18 cellular contexts compared by ENCODE assay signal in genomic region chr10:124652701-124653100, GRCh38.
DNase-seq lines count a peak whose midpoint lies in the region; ATAC-seq, FAIRE-seq and TF ChIP-seq lines count a peak whose summit lies in the region.
"Had no signal": no experiment of that assay in that cellular context is flagged by ENCODE, and none has a peak within 500 bp of the region (broad histone marks: within the 10 kb centered on the region; RNA-seq: fewer than 3 reads in every experiment).

No MANE protein-coding gene starts in this region.

- H3K18ac ChIP-seq in mesenchymal stem cell (ENCODE audit: low read depth in 1 of 2, low read length in 2 of 2) = no peak overlapping the region

- H2AFZ ChIP-seq in mesenchymal stem cell (ENCODE audit: low read depth, low read length) = no peak overlapping the region

- H3K4me3 ChIP-seq in mesenchymal stem cell (ENCODE audit: insufficient read depth in 1 of 2, low read depth in 1 of 2, low read length in 2 of 2) (no peak overlapping the region), tibial nerve (no peak overlapping the region), kidney (ENCODE audit: low read length in 2 of 2) (no peak overlapping the region)

- H3K9me3 ChIP-seq in mesenchymal stem cell (ENCODE audit: control insufficient read depth, low read length) = no peaks in the 10 kb centered on the region
- no peaks in the 10 kb centered on the region for H3K9me3 ChIP-seq in tibial nerve
- no peaks in the 10 kb centered on the region for H3K9me3 ChIP-seq in kidney (ENCODE audit: control insufficient read depth in 1 of 2, low read length in 2 of 2)

- H3K23ac ChIP-seq in mesenchymal stem cell (ENCODE audit: low read length in 2 of 2) = no peak overlapping the region

- H3K9me3 Mint-ChIP-seq in activated CD4-positive, alpha-beta memory T cell treated with anti-CD3 and anti-CD28 coated beads for 36 hours = no peaks in the 10 kb centered on the region
- H3K9me3 Mint-ChIP-seq in activated CD4-positive, alpha-beta memory T cell treated with anti-CD3 and anti-CD28 coated beads, Interleukin-2, amount 10 ng/mL, durations not matched to agents 7 days and 5 days = no peaks in the 10 kb centered on the region
- H3K9me3 Mint-ChIP-seq: activated T-helper 2 cell treated with anti-CD3 and anti-CD28 coated beads, Interferon-gamma antibody, Interleukin-2, Interleukin-4, amounts not matched to agents 10 μg/mL and 5 μg/mL and 100 μg/mL, durations not matched to agents 14 hours and 24 hours and 36 hours had no signal

- no peak overlapping the region for H2BK5ac ChIP-seq in mesenchymal stem cell (ENCODE audit: low read depth, low read length, poor library complexity, severe bottlenecking)

- H3K27ac ChIP-seq in cingulate gyrus (ENCODE audit: low read depth, low read length) (peak overlapping the region; percentile 30), mesenchymal stem cell (ENCODE audit: low read length, poor library complexity, severe bottlenecking) (no peak overlapping the region), tibial nerve (peak overlapping the region in 3 of 4 donors; percentile 35 to 91 (median 82)), kidney (ENCODE audit: low read depth in 2 of 2, low read length in 2 of 2) (peak overlapping the region in 1 of 2 donors; percentile 17)

- TF ChIP-seq CTCF in tibial nerve (IDR thresholded peaks at IDR 0.05) (no peak), kidney (IDR thresholded peaks at IDR 0.05; ENCODE audit: borderline replicate concordance, extremely low read depth, insufficient read depth) (no peak)

- H2BK12ac ChIP-seq in mesenchymal stem cell (ENCODE audit: low read length in 2 of 2) = no peak overlapping the region

- TF ChIP-seq POLR2A in tibial nerve (IDR thresholded peaks at IDR 0.05) = no peak

- H3K36me3 ChIP-seq in mesenchymal stem cell (ENCODE audit: control insufficient read depth in 1 of 2, insufficient read depth in 2 of 2, low read depth in 1 of 2, low read length in 2 of 2) (peaks cover 4 to 24% of the 10 kb centered on the region in 2 experiments), tibial nerve (peaks cover 0 to 13% (median 0%) of the 10 kb centered on the region in 3 donors), kidney (ENCODE audit: control insufficient read depth in 1 of 2, insufficient read depth in 2 of 2, low read length in 2 of 2) (peaks cover 0 to 4% of the 10 kb centered on the region in 2 donors)

- peak overlapping the region; percentile 13 for H3K27ac Mint-ChIP-seq in activated CD4-positive, alpha-beta memory T cell treated with anti-CD3 and anti-CD28 coated beads for 36 hours
- H3K27ac Mint-ChIP-seq in activated CD4-positive, alpha-beta memory T cell treated with anti-CD3 and anti-CD28 coated beads, Interleukin-2, amount 10 ng/mL, durations not matched to agents 7 days and 5 days = no peak overlapping the region
- H3K27ac Mint-ChIP-seq: activated T-helper 2 cell treated with anti-CD3 and anti-CD28 coated beads, Interferon-gamma antibody, Interleukin-2, Interleukin-4, amounts not matched to agents 10 μg/mL and 5 μg/mL and 100 μg/mL, durations not matched to agents 14 hours and 24 hours and 36 hours had no signal

- FAIRE-seq in kidney (lab: Jason Lieb, UNC) = no peak
- FAIRE-seq: endometrium, TTC549 had no signal

- CTCF ChIA-PET in activated CD4-positive, alpha-beta memory T cell treated with anti-CD3 and anti-CD28 coated beads for 36 hours (lab: Charles Lee) = interaction anchor here (0.6 to 0.9 kb wide), 2 partner anchors 25 to 89 kb away, joined by 3 to 4 read pairs; no protein-coding TSS in a partner anchor
- CTCF ChIA-PET in activated CD4-positive, alpha-beta memory T cell treated with anti-CD3 and anti-CD28 coated beads, Interleukin-2, amount 10 ng/mL, durations not matched to agents 7 days and 5 days (lab: Charles Lee) = no interaction called here

- H2BK120ac ChIP-seq in mesenchymal stem cell (ENCODE audit: low read depth, low read length) = no peak overlapping the region

- H3K36me3 Mint-ChIP-seq in activated CD4-positive, alpha-beta memory T cell treated with anti-CD3 and anti-CD28 coated beads for 36 hours = peaks cover 5% of the 10 kb centered on the region
- peaks cover 41% of the 10 kb centered on the region for H3K36me3 Mint-ChIP-seq in activated CD4-positive, alpha-beta memory T cell treated with anti-CD3 and anti-CD28 coated beads, Interleukin-2, amount 10 ng/mL, durations not matched to agents 7 days and 5 days (ENCODE audit: low read depth)

- POLR2A ChIA-PET in activated CD4-positive, alpha-beta memory T cell treated with anti-CD3 and anti-CD28 coated beads for 36 hours (lab: Charles Lee) = no interaction called here
- POLR2A ChIA-PET in activated CD4-positive, alpha-beta memory T cell treated with anti-CD3 and anti-CD28 coated beads, Interleukin-2, amount 10 ng/mL, durations not matched to agents 7 days and 5 days (lab: Charles Lee) = interaction anchor here (0.6 to 6.0 kb wide), 11 partner anchors 8 to 234 kb away, joined by 3 to 39 read pairs (median 4); partner anchors contain the start of gene OAT

- WGBS in mesenchymal stem cell = 97% methylated on average over 8 of the region's 8 CpGs
- 69 to 71% methylated on average over 7 of the region's 8 CpGs for WGBS in tibial nerve, 2 donors

- no peak for TF ChIP-seq EP300 in tibial nerve (IDR thresholded peaks at IDR 0.05)

- H3K4ac ChIP-seq in mesenchymal stem cell (ENCODE audit: low read depth in 1 of 2, low read length in 2 of 2) = peak overlapping the region in 1 of 2 experiments; percentile 36

- H3K79me1 ChIP-seq in mesenchymal stem cell (replicated peaks; ENCODE audit: low read length, poor library complexity, severe bottlenecking) = peaks cover 45% of the 10 kb centered on the region

- no peak for ATAC-seq in GM18907 (IDR thresholded peaks at IDR 0.05; ENCODE audit: unreplicated experiment)

- H3K4me2 ChIP-seq in mesenchymal stem cell (ENCODE audit: low read length, poor library complexity, severe bottlenecking) = no peak overlapping the region

- H3K4me1 ChIP-seq in mesenchymal stem cell (ENCODE audit: control insufficient read depth, insufficient read depth, low read depth, low read length) (peaks cover 29% of the 10 kb centered on the region), tibial nerve (peaks cover 0 to 96% (median 72%) of the 10 kb centered on the region in 4 donors), kidney (ENCODE audit: control insufficient read depth in 1 of 2, insufficient read depth in 1 of 2, low read depth in 1 of 2, low read length in 2 of 2) (peaks cover 25 to 45% of the 10 kb centered on the region in 2 donors)

- H4K91ac ChIP-seq in mesenchymal stem cell (ENCODE audit: low read length) = no peak overlapping the region

- no peak overlapping the region for H2BK15ac ChIP-seq in mesenchymal stem cell (ENCODE audit: low read depth, poor library complexity, severe bottlenecking)

- no peak overlapping the region for H3K4me3 Mint-ChIP-seq in activated CD4-positive, alpha-beta memory T cell treated with anti-CD3 and anti-CD28 coated beads for 36 hours
- no peak overlapping the region for H3K4me3 Mint-ChIP-seq in activated CD4-positive, alpha-beta memory T cell treated with anti-CD3 and anti-CD28 coated beads, Interleukin-2, amount 10 ng/mL, durations not matched to agents 7 days and 5 days

- peak overlapping the region; percentile 42 for H4K8ac ChIP-seq in mesenchymal stem cell (ENCODE audit: low read length)

- no peaks in the 10 kb centered on the region for H3K27me3 ChIP-seq in mesenchymal stem cell (ENCODE audit: control insufficient read depth in 1 of 2, insufficient read depth in 1 of 2, low read length in 2 of 2)
- H3K27me3 ChIP-seq in tibial nerve = no peaks in the 10 kb centered on the region

- H2AK5ac ChIP-seq in mesenchymal stem cell (ENCODE audit: low read length, severe bottlenecking) = no peak overlapping the region

- H3K14ac ChIP-seq in mesenchymal stem cell (ENCODE audit: low read length in 2 of 2) = peak overlapping the region in 1 of 2 experiments; percentile 41

- intact Hi-C loops in activated CD4-positive, alpha-beta memory T cell treated with anti-CD3 and anti-CD28 coated beads for 36 hours (cut with micrococcal nuclease) = no loop called here
- intact Hi-C loops in kidney (cut with DNase I) = no loop called here

- no peak for DNase-seq in activated CD4-positive, alpha-beta memory T cell treated with anti-CD3 and anti-CD28 coated beads for 36 hours
- no peak for DNase-seq in activated CD4-positive, alpha-beta memory T cell treated with anti-CD3 and anti-CD28 coated beads, Interleukin-2, amount 10 ng/mL, durations not matched to agents 7 days and 5 days
- DNase-seq in mesenchymal stem cell (no peak), tibial nerve (ENCODE audit: low spot score in 2 of 2) (no peak), kidney (no peak)
- no peak for DNase-seq in activated naive CD4-positive, alpha-beta T cell treated with anti-CD3 and anti-CD28 coated beads, Interleukin-2, amount 50 U/mL, for 16 hours
- DNase-seq: 8988T; activated CD4-positive, alpha-beta T cell treated with anti-CD3 and anti-CD28 coated beads, Interleukin-2, amount 50 U/mL, for 48 hours; amniotic stem cell; C1 segment of cervical spinal cord; foreskin melanocyte; IMR-90; MV-4-11 had no signal

- H3K9ac ChIP-seq in mesenchymal stem cell (ENCODE audit: low read length) = no peak overlapping the region
- H3K9ac ChIP-seq in kidney (ENCODE audit: low read length in 2 of 2) = no peak overlapping the region

- no peaks in the 10 kb centered on the region for H3K27me3 Mint-ChIP-seq in activated CD4-positive, alpha-beta memory T cell treated with anti-CD3 and anti-CD28 coated beads for 36 hours
- no peaks in the 10 kb centered on the region for H3K27me3 Mint-ChIP-seq in activated CD4-positive, alpha-beta memory T cell treated with anti-CD3 and anti-CD28 coated beads, Interleukin-2, amount 10 ng/mL, durations not matched to agents 7 days and 5 days

- peaks cover 88% of the 10 kb centered on the region for H3K4me1 Mint-ChIP-seq in activated CD4-positive, alpha-beta memory T cell treated with anti-CD3 and anti-CD28 coated beads for 36 hours (ENCODE audit: low read depth)
- peaks cover 88% of the 10 kb centered on the region for H3K4me1 Mint-ChIP-seq in activated CD4-positive, alpha-beta memory T cell treated with anti-CD3 and anti-CD28 coated beads, Interleukin-2, amount 10 ng/mL, durations not matched to agents 7 days and 5 days
